In the genomic region with DNA sequence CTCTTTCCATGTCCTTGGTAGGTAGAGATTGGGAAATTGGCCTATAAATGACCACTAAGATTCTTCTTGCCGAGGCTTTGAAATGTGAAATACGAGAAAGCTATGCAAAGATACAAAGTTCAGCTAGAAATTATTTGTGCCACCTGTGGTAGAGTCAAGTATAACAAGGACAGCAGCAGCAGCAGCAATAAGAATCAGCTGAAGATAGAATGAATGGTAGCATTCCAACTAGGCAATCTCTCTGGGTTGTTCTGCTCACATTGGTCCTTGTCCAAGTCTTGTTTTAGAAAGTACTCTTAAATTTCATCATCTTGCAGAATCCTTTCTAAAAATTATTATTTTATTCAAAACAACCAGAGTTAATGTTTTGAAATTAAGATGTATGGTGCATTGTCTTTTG, we compare ENCODE assay signal across 1 cellular context.
TF ChIP-seq lines count a peak whose summit lies in the region.

No MANE protein-coding gene starts in this region.

TF ChIP-seq in H1, 55 proteins besides CTCF, POLR2A, EP300 and RAD21 (continued from another document):
- TF ChIP-seq, protein P1, sequence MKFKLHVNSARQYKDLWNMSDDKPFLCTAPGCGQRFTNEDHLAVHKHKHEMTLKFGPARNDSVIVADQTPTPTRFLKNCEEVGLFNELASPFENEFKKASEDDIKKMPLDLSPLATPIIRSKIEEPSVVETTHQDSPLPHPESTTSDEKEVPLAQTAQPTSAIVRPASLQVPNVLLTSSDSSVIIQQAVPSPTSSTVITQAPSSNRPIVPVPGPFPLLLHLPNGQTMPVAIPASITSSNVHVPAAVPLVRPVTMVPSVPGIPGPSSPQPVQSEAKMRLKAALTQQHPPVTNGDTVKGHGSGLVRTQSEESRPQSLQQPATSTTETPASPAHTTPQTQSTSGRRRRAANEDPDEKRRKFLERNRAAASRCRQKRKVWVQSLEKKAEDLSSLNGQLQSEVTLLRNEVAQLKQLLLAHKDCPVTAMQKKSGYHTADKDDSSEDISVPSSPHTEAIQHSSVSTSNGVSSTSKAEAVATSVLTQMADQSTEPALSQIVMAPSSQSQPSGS (IDR thresholded peaks at IDR 0.05; ENCODE audit: low read length), result no peak
- TF ChIP-seq SP2 (IDR thresholded peaks at IDR 0.05; ENCODE audit: low read length) (no peak), TCF12 (IDR thresholded peaks at IDR 0.05; ENCODE audit: low read depth, low read length) (no peak), EGR1 (IDR thresholded peaks at IDR 0.05; ENCODE audit: borderline replicate concordance, low read depth, low read length) (no peak), JUND (IDR thresholded peaks at IDR 0.05; ENCODE audit: low read length) (no peak), BRCA1 (IDR thresholded peaks at IDR 0.05; ENCODE audit: low read depth, low read length) (no peak)
- TF ChIP-seq, protein P2, sequence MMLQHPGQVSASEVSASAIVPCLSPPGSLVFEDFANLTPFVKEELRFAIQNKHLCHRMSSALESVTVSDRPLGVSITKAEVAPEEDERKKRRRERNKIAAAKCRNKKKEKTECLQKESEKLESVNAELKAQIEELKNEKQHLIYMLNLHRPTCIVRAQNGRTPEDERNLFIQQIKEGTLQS (IDR thresholded peaks at IDR 0.05; ENCODE audit: insufficient read depth, low read depth, low read length), result no peak
TF ChIP-seq in H1: peak in this region for 0.
